Comparison of ENCODE assay signal across 25 cellular contexts in genomic region chr12:49985981-49986380, GRCh38. TPM values are rescaled to one million over a fixed set of nuclear protein-coding genes. Genes with fewer than 3 reads are reported as not detected.
A peak's percentile ranks its signal among the peaks of the same experiment; 100 is the strongest.
DNase-seq lines count a peak whose midpoint lies in the region; ATAC-seq and TF ChIP-seq lines count a peak whose summit lies in the region.
"Had no signal": no experiment of that assay in that cellular context is flagged by ENCODE, and none has a peak within 500 bp of the region (broad histone marks: within the 10 kb centered on the region; RNA-seq: fewer than 3 reads in every experiment).

No MANE protein-coding gene starts in this region.

- peak; percentile 43 for DNase-seq in activated CD4-positive, alpha-beta T cell treated with anti-CD3 and anti-CD28 coated beads for 48 hours
- no peak for DNase-seq in activated CD4-positive, alpha-beta T cell treated with anti-CD3 and anti-CD28 coated beads for 4 hours
- DNase-seq in IMR-90 (peak; percentile 35), choroid plexus epithelial cell (ENCODE audit: low read depth) (peak; percentile 33), osteoblast (ENCODE audit: insufficient read length, low spot score, missing footprints) (peak; percentile 37), putamen (ENCODE audit: low spot score) (no peak)
- DNase-seq: activated naive CD8-positive, alpha-beta T cell treated with anti-CD3 and anti-CD28 coated beads, Interleukin-2, amount 10 ng/mL, durations not matched to agents 7 days and 5 days; CD4-positive, alpha-beta memory T cell; effector CD4-positive, alpha-beta T cell; HFFc6; left colon; NCI-H1417; NCI-H446; right lobe of liver had no signal

- BruUV-seq in IMR-90 (replicated peaks; lab: Mats Ljungman, UMichigan): no TSS peak

- no peaks in the 10 kb centered on the region; the same call in 1 of the 2 replicates for H4K20me1 ChIP-seq in IMR-90 (ENCODE audit: insufficient read depth, low read length)
- H4K20me1 ChIP-seq in osteoblast (ENCODE audit: insufficient read depth, low read length): no peaks in the 10 kb centered on the region

- H3K27ac ChIP-seq in IMR-90 (ENCODE audit: insufficient read depth, low read length) (no peak overlapping the region), osteoblast (ENCODE audit: low read depth, low read length) (no peak overlapping the region)
- H3K27ac ChIP-seq: cardiac muscle cell, right lobe of liver had no signal

- no peak overlapping the region for H2BK5ac ChIP-seq in IMR-90 (ENCODE audit: low read depth, low read length, poor library complexity, severe bottlenecking)

- TF ChIP-seq RAD21 in IMR-90 (IDR thresholded peaks at IDR 0.05; ENCODE audit: low read length): no peak

- POLR2A ChIA-PET in IMR-90 (lab: Charles Lee; ENCODE audit: unreplicated experiment): no interaction called here

- H4K5ac ChIP-seq in IMR-90 (ENCODE audit: low read depth, low read length): no peak overlapping the region

- no peak overlapping the region for H2AK5ac ChIP-seq in IMR-90 (ENCODE audit: low read depth, low read length)

- H3K4me3 ChIP-seq in IMR-90 (ENCODE audit: insufficient read depth, low read depth, low read length) (no peak overlapping the region), choroid plexus epithelial cell (ENCODE audit: low read depth, low read length) (no peak overlapping the region), osteoblast (ENCODE audit: insufficient read depth, low read length) (no peak overlapping the region)
- H3K4me3 ChIP-seq: cardiac muscle cell, right lobe of liver had no signal

- H2BK15ac ChIP-seq in IMR-90 (ENCODE audit: low read depth, low read length): no peak overlapping the region

- peaks cover 18% of the 10 kb centered on the region for H3K4me1 ChIP-seq in IMR-90 (ENCODE audit: control insufficient read depth, insufficient read depth, low read length)
- peaks cover 25% of the 10 kb centered on the region for H3K4me1 ChIP-seq in osteoblast (ENCODE audit: insufficient read depth, low read length)

- intact Hi-C loops in IMR-90 (cut with micrococcal nuclease): no loop called here

- peaks cover 18% of the 10 kb centered on the region for H3K9me1 ChIP-seq in IMR-90 (ENCODE audit: insufficient read depth, low read length)

- H3K56ac ChIP-seq in IMR-90 (ENCODE audit: extremely low read depth, insufficient read depth, low read length): no peak overlapping the region

- no peak overlapping the region for H2AK9ac ChIP-seq in IMR-90 (replicated peaks; ENCODE audit: low read depth, low read length, poor library complexity)

- no peak overlapping the region for H2BK20ac ChIP-seq in IMR-90 (ENCODE audit: low read depth, low read length)

- dilution Hi-C loops in IMR-90 (cut with HindIII; ENCODE audit: low sequenced_read_pairs, unreplicated experiment): no loop called here

- no peak overlapping the region for H4K91ac ChIP-seq in IMR-90 (ENCODE audit: insufficient read depth, low read depth, low read length)

- H2AFZ ChIP-seq in IMR-90 (replicated peaks; ENCODE audit: low read length, poor library complexity): no peak overlapping the region
- H2AFZ ChIP-seq in osteoblast (ENCODE audit: low read length): no peak overlapping the region

- H2BK120ac ChIP-seq in IMR-90 (ENCODE audit: low read depth, low read length): no peak overlapping the region

- peaks cover 3 to 39% of the 10 kb centered on the region in 2 experiments; a peak in 3 of 4 replicates for H3K79me1 ChIP-seq in IMR-90 (ENCODE audit: low read depth in 1 of 2, low read length in 2 of 2)

- H3K36me3 ChIP-seq in IMR-90 (ENCODE audit: control insufficient read depth, insufficient read depth, low read length): no peaks in the 10 kb centered on the region
- H3K36me3 ChIP-seq in osteoblast (ENCODE audit: insufficient read depth, low read length): peaks cover 22% of the 10 kb centered on the region
- H3K36me3 ChIP-seq: right lobe of liver had no signal

- H3K14ac ChIP-seq in IMR-90 (replicated peaks; ENCODE audit: low read depth, low read length): no peak overlapping the region

- no peak for ATAC-seq in IMR-90 (ENCODE audit: low read depth)
- no peak for ATAC-seq in HG03354 (IDR thresholded peaks at IDR 0.05; ENCODE audit: poor library complexity, severe bottlenecking, unreplicated experiment)
- ATAC-seq in HG02623 (IDR thresholded peaks at IDR 0.05; ENCODE audit: unreplicated experiment): no peak
- ATAC-seq: left colon, right lobe of liver, WTC11 had no signal

- H4K8ac ChIP-seq in IMR-90 (ENCODE audit: low read depth in 2 of 2, low read length in 2 of 2): no peak overlapping the region

- H3K27me3 ChIP-seq in IMR-90 (ENCODE audit: control insufficient read depth, insufficient read depth, low read length): no peaks in the 10 kb centered on the region
- H3K27me3 ChIP-seq in osteoblast (ENCODE audit: insufficient read depth, low read length): no peaks in the 10 kb centered on the region
- H3K27me3 ChIP-seq: cardiac muscle cell, right lobe of liver had no signal

- no peak overlapping the region for H3K18ac ChIP-seq in IMR-90 (ENCODE audit: low read depth, low read length)

- WGBS in IMR-90 (ENCODE audit: extremely low coverage in 2 of 2, insufficient read length in 1 of 2), 2 experiments: 100% methylated on average over 1 of the region's 5 CpGs; no CpG with 5 or more reads in 1 of the 2 experiments

- no peaks in the 10 kb centered on the region for H3K79me2 ChIP-seq in osteoblast (ENCODE audit: insufficient read depth, low read length)

- in situ Hi-C loops in IMR-90 (cut with MboI; ENCODE audit: low sequenced_read_pairs): no loop called here

- no peak overlapping the region for H3K4me2 ChIP-seq in IMR-90 (ENCODE audit: low read depth, low read length)
- no peak overlapping the region for H3K4me2 ChIP-seq in osteoblast (ENCODE audit: insufficient read depth, low read length)

- TF ChIP-seq CTCF in IMR-90 (conservative IDR thresholded peaks at IDR 0.05; ENCODE audit: low read depth, low read length) (no peak), choroid plexus epithelial cell (conservative IDR thresholded peaks at IDR 0.05; ENCODE audit: low read depth, low read length) (no peak), osteoblast (IDR thresholded peaks at IDR 0.05; ENCODE audit: extremely low read depth, low read depth, low read length) (no peak)

- no peaks in the 10 kb centered on the region for H3K9me3 ChIP-seq in IMR-90 (ENCODE audit: control insufficient read depth, insufficient read depth, low read length)
- no peaks in the 10 kb centered on the region for H3K9me3 ChIP-seq in osteoblast (ENCODE audit: low read depth, low read length)
- H3K9me3 ChIP-seq: right lobe of liver had no signal

- H3K23ac ChIP-seq in IMR-90 (ENCODE audit: low read depth, low read length): no peak overlapping the region

- no peak overlapping the region for H3K4ac ChIP-seq in IMR-90 (ENCODE audit: low read depth, low read length)

- H3K9ac ChIP-seq in IMR-90 (ENCODE audit: low read depth, low read length): no peak overlapping the region

- TF ChIP-seq POLR2A in IMR-90 (IDR thresholded peaks at IDR 0.05; ENCODE audit: low read depth, low read length): no peak

- CTCF ChIA-PET in IMR-90 (lab: Yijun Ruan, JAX): interaction anchor here (0.7 kb wide), 1 partner anchor 31 kb away, joined by 3 read pairs; no protein-coding TSS in a partner anchor

TF ChIP-seq in IMR-90, 13 proteins besides CTCF, POLR2A, EP300 and RAD21:
- no peak for TF ChIP-seq CEBPB (IDR thresholded peaks at IDR 0.05; ENCODE audit: low read depth, low read length)
- no peak for TF ChIP-seq MAFK (IDR thresholded peaks at IDR 0.05; ENCODE audit: low read depth, low read length)
- TF ChIP-seq BHLHE40 (IDR thresholded peaks at IDR 0.05; ENCODE audit: low read depth, low read length): no peak
- no peak for TF ChIP-seq RFX5 (IDR thresholded peaks at IDR 0.05; ENCODE audit: low read depth, low read length)

RNA-seq across cellular contexts. Expression of gene AQP6, which starts 13.2 kb away (rescaled TPM):
- total RNA-seq in IMR-90 (2012; rRNA removed) (not detected in 2 replicates), osteoblast (not detected in 2 replicates)
- not detected in 2 replicates for polyA plus RNA-seq in IMR-90 (2012; rRNA removed)
- polyA plus RNA-seq in IMR-90 (2012; cell fraction: cytosol; rRNA removed): not detected in 2 replicates
- polyA plus RNA-seq in IMR-90 (2012; cell fraction: nucleus; rRNA removed; ENCODE audit: low replicate concordance): 0.01 and 0.03 TPM in 2 replicates
- total RNA-seq: activated naive CD8-positive, alpha-beta T cell treated with anti-CD3 and anti-CD28 coated beads, Interleukin-2, amount 10 ng/mL, durations not matched to agents 7 days and 5 days; CD4-positive, alpha-beta memory T cell; fibroblast of villous mesenchyme; HFFc6; HT1080; left colon; LHCN-M2; mononuclear cell; T-helper 1 cell treated with Interleukin-12 subunit alpha and Interleukin-12 subunit beta and Interleukin-4 antibody, amounts not matched to agents 30 ng/mL and 1 ng/mL, for 36 hours had no signal
- polyA plus RNA-seq: AG04450; CD4-positive, alpha-beta memory T cell had no signal

RNA-seq across cellular contexts. Expression of gene AQP5, which starts 24.3 kb away (rescaled TPM):
- total RNA-seq in IMR-90 (2012; rRNA removed): not detected in 2 replicates
- not detected in 2 replicates for polyA plus RNA-seq in IMR-90 (2012; rRNA removed)
- polyA plus RNA-seq in IMR-90 (2012; cell fraction: cytosol; rRNA removed): not detected in 2 replicates
- 0.10 TPM in 1 of 2 replicates, not detected in the other for polyA plus RNA-seq in IMR-90 (2012; cell fraction: nucleus; rRNA removed; ENCODE audit: low replicate concordance)
- not detected in 2 replicates for total RNA-seq in osteoblast
- total RNA-seq: activated naive CD8-positive, alpha-beta T cell treated with anti-CD3 and anti-CD28 coated beads, Interleukin-2, amount 10 ng/mL, durations not matched to agents 7 days and 5 days; CD4-positive, alpha-beta memory T cell; fibroblast of villous mesenchyme; HFFc6; HT1080; left colon; mononuclear cell; right lobe of liver; subcutaneous adipose tissue; T-helper 1 cell treated with Interleukin-12 subunit alpha and Interleukin-12 subunit beta and Interleukin-4 antibody, amounts not matched to agents 30 ng/mL and 1 ng/mL, for 36 hours had no signal
- polyA plus RNA-seq: AG04450; CD4-positive, alpha-beta memory T cell had no signal

RNA-seq across cellular contexts. Expression of gene AQP2, which starts 35.4 kb away (rescaled TPM):
- total RNA-seq in IMR-90 (2012; rRNA removed) (not detected in 2 replicates), osteoblast (not detected in 2 replicates)
- not detected in 2 replicates for polyA plus RNA-seq in IMR-90 (2012; rRNA removed)
- polyA plus RNA-seq in IMR-90 (2012; cell fraction: cytosol; rRNA removed): not detected in 2 replicates
- not detected in 2 replicates for polyA plus RNA-seq in IMR-90 (2012; cell fraction: nucleus; rRNA removed; ENCODE audit: low replicate concordance)
- total RNA-seq: activated naive CD8-positive, alpha-beta T cell treated with anti-CD3 and anti-CD28 coated beads, Interleukin-2, amount 10 ng/mL, durations not matched to agents 7 days and 5 days; cardiac muscle cell; CD4-positive, alpha-beta memory T cell; fibroblast of villous mesenchyme; HFFc6; HT1080; left colon; LHCN-M2; mononuclear cell; right lobe of liver; subcutaneous adipose tissue; T-helper 1 cell treated with Interleukin-12 subunit alpha and Interleukin-12 subunit beta and Interleukin-4 antibody, amounts not matched to agents 30 ng/mL and 1 ng/mL, for 36 hours; WTC11 had no signal
- polyA plus RNA-seq: AG04450; cardiac muscle cell; CD4-positive, alpha-beta memory T cell had no signal

RNA-seq across cellular contexts. Expression of gene RACGAP1, which starts 39.3 kb away (rescaled TPM):
- total RNA-seq in IMR-90 (2012; rRNA removed) (93.9 and 110 TPM in 2 replicates), osteoblast (12.7 and 16.5 TPM in 2 replicates)
- 29.5 and 37.9 TPM in 2 replicates for polyA plus RNA-seq in IMR-90 (2012; rRNA removed)
- 8.5 and 15.2 TPM in 2 replicates for polyA plus RNA-seq in IMR-90 (2012; cell fraction: cytosol; rRNA removed)
- polyA plus RNA-seq in IMR-90 (2012; cell fraction: nucleus; rRNA removed; ENCODE audit: low replicate concordance): 5.1 and 18.8 TPM in 2 replicates

Comparison
In these comparisons a context has a peak if more than half of its experiments do, and no peak if none do; other contexts are left out.
1. DNase-seq: peak in activated CD4-positive, alpha-beta T cell treated with anti-CD3 and anti-CD28 coated beads for 48 hours (single experiment), IMR-90 (single experiment), choroid plexus epithelial cell (single experiment) and osteoblast (single experiment); none in activated CD4-positive, alpha-beta T cell treated with anti-CD3 and anti-CD28 coated beads for 4 hours (0 of 2) and putamen (single experiment).